ENCODE assay signal across 30 cellular contexts in genomic region chr7:73974948-73975926, GRCh38.
DNase-seq lines count a peak whose midpoint lies in the region; ATAC-seq, FAIRE-seq and TF ChIP-seq lines count a peak whose summit lies in the region.
"Had no signal": no experiment of that assay in that cellular context is flagged by ENCODE, and none has a peak within 500 bp of the region (broad histone marks: within the 10 kb centered on the region; RNA-seq: fewer than 3 reads in every experiment).

No MANE protein-coding gene starts in this region.

- H3K4me1 Mint-ChIP-seq in dendritic cell treated with granulocyte-macrophage colony-stimulating factor and Interleukin-4, amounts not matched to agents 40 ng/mL and 50 ng/mL, for 4 days (ENCODE audit: low read depth) = peaks cover 36% of the 10 kb centered on the region
- peaks cover 66% of the 10 kb centered on the region for H3K4me1 Mint-ChIP-seq in nephron progenitor cell

- no peaks in the 10 kb centered on the region for H3K36me3 ChIP-seq in tibial artery
- H3K36me3 ChIP-seq: heart left ventricle, Peyer's patch, SJCRH30, uterus had no signal

- no peaks in the 10 kb centered on the region for H3K27me3 ChIP-seq in tibial artery
- H3K27me3 ChIP-seq: Peyer's patch, uterus had no signal

- FAIRE-seq in HTR-8/SVneo (lab: Jason Lieb, UNC) = peak; percentile 20

- peaks cover 25% of the 10 kb centered on the region for H3K27me3 Mint-ChIP-seq in dendritic cell treated with granulocyte-macrophage colony-stimulating factor and Interleukin-4, amounts not matched to agents 40 ng/mL and 50 ng/mL, for 4 days
- peaks cover 27% of the 10 kb centered on the region for H3K27me3 Mint-ChIP-seq in nephron progenitor cell (ENCODE audit: low read depth, poor library complexity)

- DNase-seq in HTR-8/SVneo (ENCODE audit: insufficient read length, low spot score) (no peak), nephron progenitor cell (peak; percentile 20), tibial artery (peak; percentile 11 to 62)
- DNase-seq: activated CD4-positive, alpha-beta T cell treated with anti-CD3 and anti-CD28 coated beads, Interleukin-2, amount 50 U/mL, for 4 hours; activated naive CD4-positive, alpha-beta T cell treated with anti-CD3 and anti-CD28 coated beads, Interleukin-2, amount 50 U/mL, for 16 hours; amniotic stem cell; COR-L47; DMS79; effector CD8-positive, alpha-beta T cell; erythroblast; foreskin fibroblast; GDM1; GM23248; NCI-H1048; NCI-H187 treated with DMSO at 0.1 percent for 48 hours; NCI-H526 treated with DMSO at 0.1 percent for 48 hours; occipital lobe; SJCRH30; stimulated activated CD4-positive, alpha-beta T cell treated with anti-CD3 and anti-CD28 coated beads, Interleukin-2, amount 100 ng/mL, for 48 hours; uterus had no signal

- no peak for ATAC-seq in GM18502 (IDR thresholded peaks at IDR 0.05; ENCODE audit: poor library complexity, unreplicated experiment)
- ATAC-seq in GM19397 (IDR thresholded peaks at IDR 0.05; ENCODE audit: unreplicated experiment) = no peak
- no peak for ATAC-seq in HG02763 (IDR thresholded peaks at IDR 0.05; ENCODE audit: unreplicated experiment)
- ATAC-seq: heart left ventricle, WTC11 had no signal

- no peaks in the 10 kb centered on the region for H3K9me3 Mint-ChIP-seq in dendritic cell treated with granulocyte-macrophage colony-stimulating factor and Interleukin-4, amounts not matched to agents 40 ng/mL and 50 ng/mL, for 4 days
- no peaks in the 10 kb centered on the region for H3K9me3 Mint-ChIP-seq in nephron progenitor cell
- H3K9me3 Mint-ChIP-seq: activated T-helper 1 cell treated with anti-CD3 and anti-CD28 coated beads, Interleukin-12 subunit alpha, Interleukin-12 subunit beta, Interleukin-2, Interleukin-4 antibody, amounts not matched to agents 30 ng/mL and 10 ng/mL and 1 ng/mL, durations not matched to agents 14 hours and 24 hours and 36 hours; IgD-negative memory B cell; memory B cell; WTC11 had no signal

- intact Hi-C loops in dendritic cell treated with granulocyte-macrophage colony-stimulating factor and Interleukin-4, amounts not matched to agents 40 ng/mL and 50 ng/mL, for 4 days (cut with micrococcal nuclease) = no loop called here
- intact Hi-C loops in tibial artery (cut with DNase I; ENCODE audit: low total_unique reads) = loop anchor here (10.0 kb wide), 1 partner anchor 60 kb away; no protein-coding TSS in a partner anchor

- peak overlapping the region in 1 of 2 donors; percentile 33 for H3K27ac ChIP-seq in tibial artery
- H3K27ac ChIP-seq: GM23248, heart left ventricle, Peyer's patch, SJCRH30 had no signal

- TF ChIP-seq CTCF in nephron progenitor cell (IDR thresholded peaks at IDR 0.05) (no peak), tibial artery (IDR thresholded peaks at IDR 0.05) (no peak)

- H3K9me3 ChIP-seq in tibial artery = no peaks in the 10 kb centered on the region
- H3K9me3 ChIP-seq: heart left ventricle, Peyer's patch, SJCRH30, uterus had no signal

- H3K4me3 ChIP-seq in tibial artery = no peak overlapping the region
- H3K4me3 ChIP-seq: GM23248, heart left ventricle, Peyer's patch, SJCRH30, uterus had no signal

- peak overlapping the region; percentile 21 for H3K27ac Mint-ChIP-seq in dendritic cell treated with granulocyte-macrophage colony-stimulating factor and Interleukin-4, amounts not matched to agents 40 ng/mL and 50 ng/mL, for 4 days
- peak overlapping the region; percentile 41 for H3K27ac Mint-ChIP-seq in nephron progenitor cell
- H3K27ac Mint-ChIP-seq: activated T-helper 1 cell treated with anti-CD3 and anti-CD28 coated beads, Interleukin-12 subunit alpha, Interleukin-12 subunit beta, Interleukin-2, Interleukin-4 antibody, amounts not matched to agents 30 ng/mL and 10 ng/mL and 1 ng/mL, durations not matched to agents 14 hours and 24 hours and 36 hours; memory B cell; WTC11 had no signal

- H3K4me1 ChIP-seq in tibial artery = peaks cover 4 to 75% (median 34%) of the 10 kb centered on the region in 4 donors

- H3K4me3 Mint-ChIP-seq in dendritic cell treated with granulocyte-macrophage colony-stimulating factor and Interleukin-4, amounts not matched to agents 40 ng/mL and 50 ng/mL, for 4 days = no peak overlapping the region
- H3K4me3 Mint-ChIP-seq in nephron progenitor cell = no peak overlapping the region
- H3K4me3 Mint-ChIP-seq: activated T-helper 1 cell treated with anti-CD3 and anti-CD28 coated beads, Interleukin-12 subunit alpha, Interleukin-12 subunit beta, Interleukin-2, Interleukin-4 antibody, amounts not matched to agents 30 ng/mL and 10 ng/mL and 1 ng/mL, durations not matched to agents 14 hours and 24 hours and 36 hours; memory B cell; WTC11 had no signal

- no peaks in the 10 kb centered on the region for H3K36me3 Mint-ChIP-seq in dendritic cell treated with granulocyte-macrophage colony-stimulating factor and Interleukin-4, amounts not matched to agents 40 ng/mL and 50 ng/mL, for 4 days (ENCODE audit: low read depth)
- no peaks in the 10 kb centered on the region for H3K36me3 Mint-ChIP-seq in nephron progenitor cell (ENCODE audit: low read depth)
- H3K36me3 Mint-ChIP-seq: IgD-negative memory B cell, memory B cell, WTC11 had no signal
